ENCODE assay signal across 11 cellular contexts in the genomic region with DNA sequence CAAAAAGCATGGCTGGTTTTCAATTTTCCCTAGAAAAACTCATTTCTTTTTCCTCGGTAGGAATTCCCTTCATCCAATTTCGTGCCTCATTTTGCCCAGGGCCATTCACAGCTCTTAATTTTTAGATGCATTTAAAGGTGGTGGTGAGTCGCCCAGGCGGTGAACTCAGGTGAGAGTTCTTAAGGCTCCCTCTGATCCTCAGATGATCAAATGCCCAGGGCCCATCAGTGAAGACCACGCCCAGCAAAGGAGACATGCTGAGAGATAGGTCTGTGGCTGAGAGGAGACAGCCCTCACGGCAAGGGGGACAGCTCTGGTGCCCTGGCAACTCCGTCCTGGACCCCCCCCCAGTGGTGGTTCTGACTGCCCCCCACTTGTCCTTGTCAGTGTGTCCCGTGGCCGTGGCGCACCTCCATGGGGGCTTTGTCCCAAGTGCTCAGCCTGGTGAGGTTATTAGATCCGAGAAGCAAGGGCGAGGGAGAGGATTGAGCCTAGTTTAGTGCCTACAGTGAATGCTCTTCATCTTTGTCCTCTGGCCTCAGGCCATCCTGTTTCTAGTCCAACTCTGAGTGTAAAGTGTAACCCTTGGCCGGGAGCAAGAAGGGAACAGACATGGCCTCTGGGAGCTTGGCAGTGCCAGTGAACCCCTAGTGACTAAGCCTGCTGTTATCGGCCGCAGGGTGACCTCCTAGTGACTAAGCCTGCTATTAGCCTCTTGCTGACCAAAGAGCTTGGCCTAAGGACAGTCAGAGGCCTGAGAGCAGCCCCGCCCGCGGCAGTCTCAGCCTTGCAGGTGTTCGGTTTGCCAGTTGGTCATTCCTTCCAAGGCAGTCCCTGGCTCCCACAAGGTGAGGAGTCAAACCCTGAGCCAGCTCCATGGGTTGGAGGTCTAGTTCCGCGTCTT.
A peak's percentile ranks its signal among the peaks of the same experiment; 100 is the strongest.
DNase-seq lines count a peak whose midpoint lies in the region; ATAC-seq, FAIRE-seq and TF ChIP-seq lines count a peak whose summit lies in the region.
"Had no signal": no experiment of that assay in that cellular context is flagged by ENCODE, and none has a peak within 500 bp of the region (broad histone marks: within the 10 kb centered on the region; RNA-seq: fewer than 3 reads in every experiment).

No MANE protein-coding gene starts in this region.

- POLR2A ChIA-PET in HCT116 (lab: Charles Lee): interaction anchor here (1.0 kb wide), 1 partner anchor 74 kb away, joined by 4 read pairs; no protein-coding TSS in a partner anchor

- no peak for TF ChIP-seq RAD21 in HCT116 (IDR thresholded peaks at IDR 0.05; ENCODE audit: low read depth)

- H3K27ac ChIP-seq in HCT116 (ENCODE audit: low read depth, low read length): peak overlapping the region; percentile 68
- H3K27ac ChIP-seq in small intestine (ENCODE audit: low read depth in 1 of 2, low read length in 1 of 2): peak overlapping the region; percentile 29 to 73
- H3K27ac ChIP-seq: tibial nerve had no signal

- no peak for FAIRE-seq in small intestine (lab: Jason Lieb, UNC)
- FAIRE-seq: G401.6 had no signal

- peak overlapping the region; percentile 85 for H3K4me2 ChIP-seq in HCT116 (ENCODE audit: low read length)

- RAD21 ChIA-PET in HCT116 (lab: Charles Lee; ENCODE audit: low non-redundant PET in 1 of 2, low total read pairs in 2 of 2, uncharacterized antibody in 2 of 2, unreplicated experiment in 2 of 2): no interaction called here

- H3K4me3 ChIP-seq in HCT116 (replicated peaks in 1 of 2; ENCODE audit: low read depth in 1 of 2, low read length in 2 of 2) (peak overlapping the region in 1 of 2 experiments; percentile 48; a peak in 2 of 4 replicates), small intestine (ENCODE audit: low read depth in 1 of 2, low read length in 2 of 2) (no peak overlapping the region)
- H3K4me3 ChIP-seq: dorsolateral prefrontal cortex, tibial nerve had no signal

- peak; percentile 88 for ATAC-seq in HCT116
- no peak for ATAC-seq in HG02973 (IDR thresholded peaks at IDR 0.05; ENCODE audit: unreplicated experiment)
- ATAC-seq in HG02798 (IDR thresholded peaks at IDR 0.05; ENCODE audit: poor library complexity, unreplicated experiment): no peak

- peak overlapping the region; percentile 53 for H3K9ac ChIP-seq in HCT116 (ENCODE audit: low read length)

- intact Hi-C loops in HCT116 (cut with micrococcal nuclease): loop anchor here (5.0 kb wide), 1 partner anchor 75 kb away; no protein-coding TSS in a partner anchor

- no peak for TF ChIP-seq POLR2A in HCT116 (IDR thresholded peaks at IDR 0.05; ENCODE audit: borderline replicate concordance, extremely low read depth, insufficient read depth, insufficient read length)

- H2AFZ ChIP-seq in HCT116 (ENCODE audit: low read depth, low read length, poor library complexity, severe bottlenecking): no peak overlapping the region

- no peaks in the 10 kb centered on the region for H3K9me2 ChIP-seq in HCT116 (ENCODE audit: insufficient read depth)

- H3K9me3 ChIP-seq in HCT116 (ENCODE audit: control insufficient read depth in 1 of 2, insufficient read depth in 1 of 2, low read depth in 1 of 2, low read length in 2 of 2): no peaks in the 10 kb centered on the region
- H3K9me3 ChIP-seq in small intestine (ENCODE audit: control insufficient read depth, low read depth): no peaks in the 10 kb centered on the region
- H3K9me3 ChIP-seq: tibial nerve had no signal

- H3K36me3 ChIP-seq in HCT116 (ENCODE audit: control insufficient read depth in 1 of 2, insufficient read depth in 2 of 2, low read length in 2 of 2): no peaks in the 10 kb centered on the region
- no peaks in the 10 kb centered on the region for H3K36me3 ChIP-seq in small intestine (ENCODE audit: control insufficient read depth in 2 of 2, insufficient read depth in 2 of 2, low read length in 2 of 2)
- H3K36me3 ChIP-seq: tibial nerve had no signal

- 81 to 87% (median 86%) methylated on average over 21 of the region's 21 CpGs for WGBS in small intestine, 3 donors

- CTCF ChIA-PET in HCT116 (lab: Charles Lee): interaction anchor here (0.7 to 2.5 kb wide), 3 partner anchors 12 to 87 kb away, joined by 3 to 21 read pairs (median 3); no protein-coding TSS in a partner anchor

- peaks cover 26 to 39% of the 10 kb centered on the region in 2 experiments for H3K4me1 ChIP-seq in HCT116 (ENCODE audit: control insufficient read depth in 1 of 2, insufficient read depth in 2 of 2, low read length in 2 of 2)
- H3K4me1 ChIP-seq in small intestine (ENCODE audit: control insufficient read depth in 2 of 2, insufficient read depth in 1 of 2, low read depth in 1 of 2, low read length in 1 of 2): no peaks in the 10 kb centered on the region

- DNase-seq in HCT116 (ENCODE audit: low read depth, low spot score) (peak; percentile 86), amniotic epithelial cell (ENCODE audit: low read depth) (peak; percentile 88), hepatic stellate cell (ENCODE audit: low spot score) (peak; percentile 82), small intestine (peak; percentile 83), GDM1 (lab: John Stamatoyannopoulos, UW) (no peak), hippocampal formation (lab: John Stamatoyannopoulos, UW) (no peak)

- H3K79me2 ChIP-seq in HCT116 (ENCODE audit: insufficient read depth, low read length): no peaks in the 10 kb centered on the region

- BruUV-seq in HCT116 (replicated peaks; lab: Mats Ljungman, UMichigan): no TSS peak

- H4K20me1 ChIP-seq in HCT116 (ENCODE audit: insufficient read depth): no peaks in the 10 kb centered on the region

- H3K27me3 ChIP-seq in HCT116 (ENCODE audit: insufficient read depth, low read length): no peaks in the 10 kb centered on the region
- H3K27me3 ChIP-seq in small intestine (ENCODE audit: control insufficient read depth in 2 of 2, insufficient read depth in 2 of 2, low read length in 2 of 2): no peaks in the 10 kb centered on the region
- H3K27me3 ChIP-seq: dorsolateral prefrontal cortex, tibial nerve had no signal

- TF ChIP-seq CTCF in HCT116 (IDR thresholded peaks at IDR 0.05 in 2 of 3, conservative IDR thresholded peaks at IDR 0.05 in 1 of 3; ENCODE audit: borderline replicate concordance in 1 of 3, insufficient read depth in 1 of 3, low read depth in 2 of 3, low read length in 2 of 3): no peak

TF ChIP-seq in HCT116, 20 proteins besides CTCF, POLR2A, EP300 and RAD21 (continues in another document):
- TF ChIP-seq EZH2 (IDR thresholded peaks at IDR 0.05) (no peak), FOSL1 (IDR thresholded peaks at IDR 0.05; ENCODE audit: low read depth) (peak; percentile 90), CEBPB (IDR thresholded peaks at IDR 0.05; ENCODE audit: low read depth) (no peak), TCF7L2 (IDR thresholded peaks at IDR 0.05; ENCODE audit: borderline replicate concordance, extremely low read depth, insufficient read depth, insufficient read length) (no peak), ZFX (IDR thresholded peaks at IDR 0.05) (no peak), SRF (IDR thresholded peaks at IDR 0.05; ENCODE audit: low read depth) (no peak), EZH2phosphoT487 (IDR thresholded peaks at IDR 0.05; ENCODE audit: borderline replicate concordance) (no peak)
- TF ChIP-seq, protein P1, sequence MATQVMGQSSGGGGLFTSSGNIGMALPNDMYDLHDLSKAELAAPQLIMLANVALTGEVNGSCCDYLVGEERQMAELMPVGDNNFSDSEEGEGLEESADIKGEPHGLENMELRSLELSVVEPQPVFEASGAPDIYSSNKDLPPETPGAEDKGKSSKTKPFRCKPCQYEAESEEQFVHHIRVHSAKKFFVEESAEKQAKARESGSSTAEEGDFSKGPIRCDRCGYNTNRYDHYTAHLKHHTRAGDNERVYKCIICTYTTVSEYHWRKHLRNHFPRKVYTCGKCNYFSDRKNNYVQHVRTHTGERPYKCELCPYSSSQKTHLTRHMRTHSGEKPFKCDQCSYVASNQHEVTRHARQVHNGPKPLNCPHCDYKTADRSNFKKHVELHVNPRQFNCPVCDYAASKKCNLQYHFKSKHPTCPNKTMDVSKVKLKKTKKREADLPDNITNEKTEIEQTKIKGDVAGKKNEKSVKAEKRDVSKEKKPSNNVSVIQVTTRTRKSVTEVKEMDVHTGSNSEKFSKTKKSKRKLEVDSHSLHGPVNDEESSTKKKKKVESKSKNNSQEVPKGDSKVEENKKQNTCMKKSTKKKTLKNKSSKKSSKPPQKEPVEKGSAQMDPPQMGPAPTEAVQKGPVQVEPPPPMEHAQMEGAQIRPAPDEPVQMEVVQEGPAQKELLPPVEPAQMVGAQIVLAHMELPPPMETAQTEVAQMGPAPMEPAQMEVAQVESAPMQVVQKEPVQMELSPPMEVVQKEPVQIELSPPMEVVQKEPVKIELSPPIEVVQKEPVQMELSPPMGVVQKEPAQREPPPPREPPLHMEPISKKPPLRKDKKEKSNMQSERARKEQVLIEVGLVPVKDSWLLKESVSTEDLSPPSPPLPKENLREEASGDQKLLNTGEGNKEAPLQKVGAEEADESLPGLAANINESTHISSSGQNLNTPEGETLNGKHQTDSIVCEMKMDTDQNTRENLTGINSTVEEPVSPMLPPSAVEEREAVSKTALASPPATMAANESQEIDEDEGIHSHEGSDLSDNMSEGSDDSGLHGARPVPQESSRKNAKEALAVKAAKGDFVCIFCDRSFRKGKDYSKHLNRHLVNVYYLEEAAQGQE (IDR thresholded peaks at IDR 0.05; ENCODE audit: low read depth): no peak
- TF ChIP-seq, protein P2, sequence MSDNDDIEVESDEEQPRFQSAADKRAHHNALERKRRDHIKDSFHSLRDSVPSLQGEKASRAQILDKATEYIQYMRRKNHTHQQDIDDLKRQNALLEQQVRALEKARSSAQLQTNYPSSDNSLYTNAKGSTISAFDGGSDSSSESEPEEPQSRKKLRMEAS (IDR thresholded peaks at IDR 0.05): peak; percentile 69
- TF ChIP-seq, protein P3, sequence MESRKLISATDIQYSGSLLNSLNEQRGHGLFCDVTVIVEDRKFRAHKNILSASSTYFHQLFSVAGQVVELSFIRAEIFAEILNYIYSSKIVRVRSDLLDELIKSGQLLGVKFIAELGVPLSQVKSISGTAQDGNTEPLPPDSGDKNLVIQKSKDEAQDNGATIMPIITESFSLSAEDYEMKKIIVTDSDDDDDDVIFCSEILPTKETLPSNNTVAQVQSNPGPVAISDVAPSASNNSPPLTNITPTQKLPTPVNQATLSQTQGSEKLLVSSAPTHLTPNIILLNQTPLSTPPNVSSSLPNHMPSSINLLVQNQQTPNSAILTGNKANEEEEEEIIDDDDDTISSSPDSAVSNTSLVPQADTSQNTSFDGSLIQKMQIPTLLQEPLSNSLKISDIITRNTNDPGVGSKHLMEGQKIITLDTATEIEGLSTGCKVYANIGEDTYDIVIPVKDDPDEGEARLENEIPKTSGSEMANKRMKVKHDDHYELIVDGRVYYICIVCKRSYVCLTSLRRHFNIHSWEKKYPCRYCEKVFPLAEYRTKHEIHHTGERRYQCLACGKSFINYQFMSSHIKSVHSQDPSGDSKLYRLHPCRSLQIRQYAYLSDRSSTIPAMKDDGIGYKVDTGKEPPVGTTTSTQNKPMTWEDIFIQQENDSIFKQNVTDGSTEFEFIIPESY (IDR thresholded peaks at IDR 0.05; ENCODE audit: extremely low read depth, insufficient replicate concordance, low read length): no peak
- TF ChIP-seq, protein P4, sequence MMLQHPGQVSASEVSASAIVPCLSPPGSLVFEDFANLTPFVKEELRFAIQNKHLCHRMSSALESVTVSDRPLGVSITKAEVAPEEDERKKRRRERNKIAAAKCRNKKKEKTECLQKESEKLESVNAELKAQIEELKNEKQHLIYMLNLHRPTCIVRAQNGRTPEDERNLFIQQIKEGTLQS (IDR thresholded peaks at IDR 0.05): no peak

Comparison
In these comparisons a context has a peak if more than half of its experiments do, and no peak if none do; other contexts are left out.
1. DNase-seq: peak in HCT116 (single experiment), amniotic epithelial cell (single experiment), hepatic stellate cell (single experiment) and small intestine (single experiment); none in GDM1 (single experiment) and hippocampal formation (0 of 2).